In genomic region chr9:33153001-33153400, GRCh38 we compare ENCODE assay signal across 10 cellular contexts. TPM values are rescaled to one million over a fixed set of nuclear protein-coding genes. Genes with fewer than 3 reads are reported as not detected.
DNase-seq lines count a peak whose midpoint lies in the region; ATAC-seq and TF ChIP-seq lines count a peak whose summit lies in the region.
"Had no signal": no experiment of that assay in that cellular context is flagged by ENCODE, and none has a peak within 500 bp of the region (broad histone marks: within the 10 kb centered on the region; RNA-seq: fewer than 3 reads in every experiment).

No MANE protein-coding gene starts in this region.

- no peaks in the 10 kb centered on the region for H3K36me3 ChIP-seq in muscle layer of duodenum (ENCODE audit: control insufficient read depth in 1 of 2, insufficient read depth in 2 of 2, low read length in 2 of 2)
- H3K36me3 ChIP-seq: BE2C had no signal

- no peak for ATAC-seq in stimulated activated naive CD8-positive, alpha-beta T cell treated with anti-CD3 and anti-CD28 coated beads, Interleukin-15, Interleukin-2, amounts not matched to agents 100 U/mL and 50 U/mL, for 24 hours
- no peak for ATAC-seq in T-helper 17 cell

- H3K9me3 ChIP-seq in T-helper 17 cell (ENCODE audit: control insufficient read depth, low read length, poor library complexity, severe bottlenecking), result no peaks in the 10 kb centered on the region
- H3K9me3 ChIP-seq in muscle layer of duodenum (ENCODE audit: control insufficient read depth in 1 of 2, low read length in 2 of 2), result no peaks in the 10 kb centered on the region
- H3K9me3 ChIP-seq: BE2C had no signal

- peaks cover 90% of the 10 kb centered on the region for H3K4me1 Mint-ChIP-seq in stimulated activated naive CD8-positive, alpha-beta T cell treated with anti-CD3 and anti-CD28 coated beads, Interleukin-15, Interleukin-2, amounts not matched to agents 100 ng/mL and 50 ng/mL, for 24 hours (ENCODE audit: low read depth)
- H3K4me1 Mint-ChIP-seq in T-helper 17 cell (peaks cover 61% of the 10 kb centered on the region), type B pancreatic cell (ENCODE audit: unreplicated experiment) (peaks cover 35% of the 10 kb centered on the region)

- DNase-seq in stimulated activated naive CD8-positive, alpha-beta T cell treated with anti-CD3 and anti-CD28 coated beads, Interleukin-15, Interleukin-2, amounts not matched to agents 100 U/mL and 50 U/mL, for 24 hours, result no peak
- DNase-seq in T-helper 17 cell (no peak), type B pancreatic cell (ENCODE audit: extremely low spot score, unreplicated experiment) (no peak), DMS79 (lab: John Stamatoyannopoulos, UW) (no peak), NCI-H2196 (lab: John Stamatoyannopoulos, UW; ENCODE audit: unreplicated experiment) (no peak), HEK293T (ENCODE audit: extremely low spot score) (no peak)
- DNase-seq: BE2C, foreskin melanocyte had no signal

- H3K27ac Mint-ChIP-seq in stimulated activated naive CD8-positive, alpha-beta T cell treated with anti-CD3 and anti-CD28 coated beads, Interleukin-15, Interleukin-2, amounts not matched to agents 100 ng/mL and 50 ng/mL, for 24 hours, result peak overlapping the region; percentile 90
- H3K27ac Mint-ChIP-seq in T-helper 17 cell (peak overlapping the region; percentile 94), type B pancreatic cell (peak overlapping the region; percentile 5)

- H3K4me3 Mint-ChIP-seq in stimulated activated naive CD8-positive, alpha-beta T cell treated with anti-CD3 and anti-CD28 coated beads, Interleukin-15, Interleukin-2, amounts not matched to agents 100 ng/mL and 50 ng/mL, for 24 hours, result no peak overlapping the region
- H3K4me3 Mint-ChIP-seq in T-helper 17 cell (peak overlapping the region; percentile 73), type B pancreatic cell (no peak overlapping the region)

- peaks cover 37 to 45% of the 10 kb centered on the region in 2 donors for H3K4me1 ChIP-seq in muscle layer of duodenum (ENCODE audit: control insufficient read depth in 1 of 2, insufficient read depth in 2 of 2, low read length in 2 of 2)

- CTCF ChIA-PET in HEK293T (lab: Yijun Ruan, JAX), result no interaction called here

- POLR2A ChIA-PET in HEK293T (lab: Yijun Ruan, JAX), result no interaction called here

- H3K4me3 ChIP-seq in muscle layer of duodenum (ENCODE audit: low read depth in 1 of 2, low read length in 2 of 2), result no peak overlapping the region

- H3K27me3 ChIP-seq in muscle layer of duodenum (ENCODE audit: low read depth, low read length), result no peaks in the 10 kb centered on the region
- H3K27me3 ChIP-seq: BE2C had no signal

- H3K36me3 Mint-ChIP-seq in stimulated activated naive CD8-positive, alpha-beta T cell treated with anti-CD3 and anti-CD28 coated beads, Interleukin-15, Interleukin-2, amounts not matched to agents 100 ng/mL and 50 ng/mL, for 24 hours (ENCODE audit: low read depth), result peaks cover 17% of the 10 kb centered on the region
- H3K36me3 Mint-ChIP-seq in T-helper 17 cell (ENCODE audit: low read depth) (no peaks in the 10 kb centered on the region), type B pancreatic cell (peaks cover 16% of the 10 kb centered on the region)

- H3K27ac ChIP-seq in muscle layer of duodenum (ENCODE audit: low read length), result peak overlapping the region; percentile 8

- TF ChIP-seq CTCF in type B pancreatic cell (conservative IDR thresholded peaks at IDR 0.05), result no peak

- H3K27me3 Mint-ChIP-seq in stimulated activated naive CD8-positive, alpha-beta T cell treated with anti-CD3 and anti-CD28 coated beads, Interleukin-15, Interleukin-2, amounts not matched to agents 100 ng/mL and 50 ng/mL, for 24 hours, result no peaks in the 10 kb centered on the region
- no peaks in the 10 kb centered on the region for H3K27me3 Mint-ChIP-seq in T-helper 17 cell
- no peaks in the 10 kb centered on the region for H3K27me3 Mint-ChIP-seq in type B pancreatic cell

- H3K9me3 Mint-ChIP-seq in stimulated activated naive CD8-positive, alpha-beta T cell treated with anti-CD3 and anti-CD28 coated beads, Interleukin-15, Interleukin-2, amounts not matched to agents 100 ng/mL and 50 ng/mL, for 24 hours, result no peaks in the 10 kb centered on the region
- no peaks in the 10 kb centered on the region for H3K9me3 Mint-ChIP-seq in type B pancreatic cell

TF ChIP-seq in HEK293T, 16 proteins besides CTCF, POLR2A, EP300 and RAD21:
- TF ChIP-seq BHLHE40 (IDR thresholded peaks at IDR 0.05; ENCODE audit: borderline replicate concordance) (no peak), L3MBTL2 (conservative IDR thresholded peaks at IDR 0.05) (no peak), TARDBP (IDR thresholded peaks at IDR 0.05) (no peak), LEF1 (IDR thresholded peaks at IDR 0.05; ENCODE audit: borderline replicate concordance) (no peak), ELF4 (IDR thresholded peaks at IDR 0.05) (no peak), ARNT (IDR thresholded peaks at IDR 0.05) (no peak), SUZ12 (IDR thresholded peaks at IDR 0.05) (no peak), HDGF (IDR thresholded peaks at IDR 0.05; ENCODE audit: borderline replicate concordance) (no peak), NFRKB (IDR thresholded peaks at IDR 0.05) (no peak), SP1 (IDR thresholded peaks at IDR 0.05) (no peak), FOXM1 (IDR thresholded peaks at IDR 0.05; ENCODE audit: borderline replicate concordance) (no peak), FOXK2 (IDR thresholded peaks at IDR 0.05) (no peak), CTBP1 (IDR thresholded peaks at IDR 0.05; ENCODE audit: borderline replicate concordance) (no peak), FOXA1 (IDR thresholded peaks at IDR 0.05) (no peak), PKNOX1 (IDR thresholded peaks at IDR 0.05) (no peak), ZNF384 (IDR thresholded peaks at IDR 0.05) (no peak)

RNA-seq across cellular contexts. Expression of gene B4GALT1, which starts 14.1 kb away (rescaled TPM):
- total RNA-seq in T-helper 17 cell (100 to 1,000 TPM; 106 to 126 TPM), type B pancreatic cell (ENCODE audit: low replicate concordance) (91.9 and 150 TPM in 2 replicates)

Comparison
In these comparisons a context has a peak if more than half of its experiments do, and no peak if none do; other contexts are left out.
1. H3K27ac Mint-ChIP-seq: peak in every context shown above with its lines; median percentile 94 in T-helper 17 cell; 90 in stimulated activated naive CD8-positive, alpha-beta T cell treated with anti-CD3 and anti-CD28 coated beads, Interleukin-15, Interleukin-2, amounts not matched to agents 100 ng/mL and 50 ng/mL, for 24 hours; 5 in type B pancreatic cell.